1 cellular context compared by ENCODE assay signal in the genomic region with DNA sequence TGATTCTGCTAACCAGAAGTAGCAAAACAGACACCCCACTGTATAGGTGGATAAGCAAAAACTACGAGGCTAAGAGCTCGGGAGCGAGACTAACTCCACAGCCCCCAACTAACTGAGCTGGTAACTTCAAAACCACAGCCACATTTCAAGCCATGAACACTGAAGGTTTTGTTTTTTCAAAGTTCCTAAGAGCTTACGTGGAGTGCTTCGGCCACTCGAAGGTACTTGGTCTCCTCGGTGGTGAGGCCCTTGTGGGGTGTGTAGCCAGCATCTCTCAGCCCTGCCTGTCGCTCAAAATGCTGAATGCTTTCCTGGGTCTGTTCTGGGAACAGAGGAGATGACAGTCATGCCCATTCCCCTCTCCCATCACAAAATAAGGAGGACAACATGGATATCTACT.
TF ChIP-seq lines count a peak whose summit lies in the region.

No MANE protein-coding gene starts in this region.

TF ChIP-seq in HepG2, 621 proteins besides CTCF, POLR2A, EP300 and RAD21:
- TF ChIP-seq ELF4 (CRISPR knock-in tag; IDR thresholded peaks at IDR 0.05; ENCODE audit: borderline replicate concordance): no peak
- no peak for TF ChIP-seq ZNF629 (CRISPR knock-in tag; conservative IDR thresholded peaks at IDR 0.05)
- TF ChIP-seq, protein P1, sequence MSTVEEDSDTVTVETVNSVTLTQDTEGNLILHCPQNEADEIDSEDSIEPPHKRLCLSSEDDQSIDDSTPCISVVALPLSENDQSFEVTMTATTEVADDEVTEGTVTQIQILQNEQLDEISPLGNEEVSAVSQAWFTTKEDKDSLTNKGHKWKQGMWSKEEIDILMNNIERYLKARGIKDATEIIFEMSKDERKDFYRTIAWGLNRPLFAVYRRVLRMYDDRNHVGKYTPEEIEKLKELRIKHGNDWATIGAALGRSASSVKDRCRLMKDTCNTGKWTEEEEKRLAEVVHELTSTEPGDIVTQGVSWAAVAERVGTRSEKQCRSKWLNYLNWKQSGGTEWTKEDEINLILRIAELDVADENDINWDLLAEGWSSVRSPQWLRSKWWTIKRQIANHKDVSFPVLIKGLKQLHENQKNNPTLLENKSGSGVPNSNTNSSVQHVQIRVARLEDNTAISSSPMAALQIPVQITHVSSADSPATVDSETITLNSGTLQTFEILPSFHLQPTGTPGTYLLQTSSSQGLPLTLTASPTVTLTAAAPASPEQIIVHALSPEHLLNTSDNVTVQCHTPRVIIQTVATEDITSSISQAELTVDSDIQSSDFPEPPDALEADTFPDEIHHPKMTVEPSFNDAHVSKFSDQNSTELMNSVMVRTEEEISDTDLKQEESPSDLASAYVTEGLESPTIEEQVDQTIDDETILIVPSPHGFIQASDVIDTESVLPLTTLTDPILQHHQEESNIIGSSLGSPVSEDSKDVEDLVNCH (CRISPR knock-in tag; IDR thresholded peaks at IDR 0.05): no peak
- TF ChIP-seq, protein P2, sequence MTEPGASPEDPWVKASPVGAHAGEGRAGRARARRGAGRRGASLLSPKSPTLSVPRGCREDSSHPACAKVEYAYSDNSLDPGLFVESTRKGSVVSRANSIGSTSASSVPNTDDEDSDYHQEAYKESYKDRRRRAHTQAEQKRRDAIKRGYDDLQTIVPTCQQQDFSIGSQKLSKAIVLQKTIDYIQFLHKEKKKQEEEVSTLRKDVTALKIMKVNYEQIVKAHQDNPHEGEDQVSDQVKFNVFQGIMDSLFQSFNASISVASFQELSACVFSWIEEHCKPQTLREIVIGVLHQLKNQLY (CRISPR knock-in tag; IDR thresholded peaks at IDR 0.05): no peak
- no peak for TF ChIP-seq ZNF773 (CRISPR knock-in tag; IDR thresholded peaks at IDR 0.05; ENCODE audit: borderline replicate concordance)
- TF ChIP-seq, protein P3, sequence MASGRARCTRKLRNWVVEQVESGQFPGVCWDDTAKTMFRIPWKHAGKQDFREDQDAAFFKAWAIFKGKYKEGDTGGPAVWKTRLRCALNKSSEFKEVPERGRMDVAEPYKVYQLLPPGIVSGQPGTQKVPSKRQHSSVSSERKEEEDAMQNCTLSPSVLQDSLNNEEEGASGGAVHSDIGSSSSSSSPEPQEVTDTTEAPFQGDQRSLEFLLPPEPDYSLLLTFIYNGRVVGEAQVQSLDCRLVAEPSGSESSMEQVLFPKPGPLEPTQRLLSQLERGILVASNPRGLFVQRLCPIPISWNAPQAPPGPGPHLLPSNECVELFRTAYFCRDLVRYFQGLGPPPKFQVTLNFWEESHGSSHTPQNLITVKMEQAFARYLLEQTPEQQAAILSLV (CRISPR knock-in tag; IDR thresholded peaks at IDR 0.05; ENCODE audit: borderline replicate concordance): no peak
